Comparison of ENCODE assay signal across 33 cellular contexts in genomic region chr1:209157514-209158285, GRCh38.
DNase-seq lines count a peak whose midpoint lies in the region; ATAC-seq lines count a peak whose summit lies in the region.
"Had no signal": no experiment of that assay in that cellular context is flagged by ENCODE, and none has a peak within 500 bp of the region (broad histone marks: within the 10 kb centered on the region; RNA-seq: fewer than 3 reads in every experiment).

No MANE protein-coding gene starts in this region.

- H3K27ac ChIP-seq in iPS DF 6.9 (ENCODE audit: low read length): peak overlapping the region; percentile 47
- H3K27ac ChIP-seq: adrenal gland, brain microvascular endothelial cell, KMS-11, left lung, neutrophil, right atrium auricular region had no signal

- no peak for ATAC-seq in HG03457 (IDR thresholded peaks at IDR 0.05; ENCODE audit: unreplicated experiment)
- ATAC-seq: esophagus mucosa, left lung, Right ventricle myocardium inferior had no signal

- H3K4me3 ChIP-seq in NT2/D1 (ENCODE audit: insufficient read length, low read depth) (no peak overlapping the region), iPS DF 6.9 (ENCODE audit: low read length) (no peak overlapping the region)
- H3K4me3 ChIP-seq: adrenal gland, left lung, MG63, right atrium auricular region, smooth muscle cell had no signal

- H3K4me1 ChIP-seq in NT2/D1 (ENCODE audit: insufficient read depth, insufficient read length): peaks cover 8% of the 10 kb centered on the region
- H3K4me1 ChIP-seq in iPS DF 6.9 (ENCODE audit: control insufficient read depth, insufficient read depth, low read length): peaks cover 2% of the 10 kb centered on the region; the same call in 1 of the 2 replicates
- H3K4me1 ChIP-seq: adrenal gland, left lung, right atrium auricular region had no signal

- DNase-seq in NCI-H524 (lab: John Stamatoyannopoulos, UW) (peak; percentile 39 to 57), NCI-H524 treated with DMSO at 0.1 percent for 48 hours (lab: John Stamatoyannopoulos, UW) (no peak), NT2/D1 (ENCODE audit: low read depth, low spot score) (peak; percentile 93), iPS DF 6.9 (ENCODE audit: low read depth, low spot score) (peak; percentile 64), superior temporal gyrus (ENCODE audit: extremely low spot score) (no peak), T-helper 9 cell (no peak), A172 (ENCODE audit: low spot score) (no peak)
- DNase-seq: activated CD4-positive, alpha-beta memory T cell treated with anti-CD3 and anti-CD28 coated beads, Interleukin-2, amount 10 ng/mL, durations not matched to agents 7 days and 5 days; activated CD8-positive, alpha-beta memory T cell treated with anti-CD3 and anti-CD28 coated beads, Interleukin-2, amount 50 U/mL, for 4 hours; activated naive CD4-positive, alpha-beta T cell treated with anti-CD3 and anti-CD28 coated beads, Interleukin-2, amount 10 ng/mL, durations not matched to agents 7 days and 5 days; adrenal gland; brain microvascular endothelial cell; Caco-2; cerebellar nuclear complex; dermis blood vessel endothelial cell; DMS79; foreskin fibroblast; GF-D8; head of caudate nucleus; left lung; MG63; NCI-H1105 treated with DMSO at 0.1 percent for 48 hours; NCI-H2029 treated with DMSO at 0.1 percent for 48 hours; NK-92 treated with Interleukin-12 subunit alpha and Interleukin-12 subunit beta, amount 100 ng/mL, for 24 hours; posterior cingulate gyrus; stimulated activated naive CD4-positive, alpha-beta T cell treated with Interleukin-2 at 50 U/mL for 16 hours had no signal

- H3K36me3 ChIP-seq in NT2/D1 (ENCODE audit: insufficient read depth, insufficient read length, low read length) (no peaks in the 10 kb centered on the region), iPS DF 6.9 (ENCODE audit: control insufficient read depth, insufficient read depth, low read length) (no peaks in the 10 kb centered on the region)
- H3K36me3 ChIP-seq: adrenal gland, brain microvascular endothelial cell, left lung, MG63, neutrophil, right atrium auricular region had no signal

- H3K9ac ChIP-seq in NT2/D1 (ENCODE audit: insufficient read length, low read depth): no peak overlapping the region
- H3K9ac ChIP-seq: KMS-11 had no signal

- H3K9me3 ChIP-seq in NT2/D1 (ENCODE audit: insufficient read depth, low read length) (no peaks in the 10 kb centered on the region), iPS DF 6.9 (ENCODE audit: control insufficient read depth, insufficient read depth, low read length) (no peaks in the 10 kb centered on the region)
- H3K9me3 ChIP-seq: adrenal gland, Caco-2, left lung, MG63, neutrophil, right atrium auricular region had no signal

- H3K27me3 ChIP-seq in NT2/D1 (ENCODE audit: insufficient read depth, insufficient read length) (no peaks in the 10 kb centered on the region), iPS DF 6.9 (ENCODE audit: control insufficient read depth, insufficient read depth, low read length) (no peaks in the 10 kb centered on the region)
- H3K27me3 ChIP-seq: adrenal gland, brain microvascular endothelial cell, left lung, MG63, neutrophil, right atrium auricular region had no signal

- WGBS in iPS DF 6.9 (ENCODE audit: insufficient coverage, insufficient read length): no CpG with 5 or more reads among the region's 5 CpGs

Comparison
In these comparisons a context has a peak if more than half of its experiments do, and no peak if none do; other contexts are left out.
1. DNase-seq: peak in NCI-H524 (2 of 2), NT2/D1 (single experiment) and iPS DF 6.9 (single experiment); none in NCI-H524 treated with DMSO at 0.1 percent for 48 hours (single experiment), superior temporal gyrus (single experiment), T-helper 9 cell (single experiment) and A172 (single experiment).